8 cellular contexts compared by ENCODE assay signal in the genomic region with DNA sequence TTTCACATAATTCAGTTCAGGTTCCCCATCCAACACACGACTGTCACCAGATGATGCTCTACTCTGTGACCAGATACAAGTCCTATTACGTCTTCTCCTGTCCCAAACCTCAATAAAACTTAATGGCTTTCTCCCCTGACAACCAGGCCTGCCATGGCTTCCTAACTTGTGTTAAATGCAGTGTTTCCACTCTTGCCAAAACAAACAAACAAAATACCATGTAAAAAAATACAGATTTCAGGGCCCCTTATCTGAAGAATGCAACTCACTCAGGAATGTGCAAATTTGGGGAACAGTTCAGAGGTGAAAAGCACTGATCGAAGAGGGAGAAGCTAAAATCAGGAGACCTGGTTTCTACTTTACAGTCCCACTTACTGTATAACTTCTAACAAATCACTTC.
DNase-seq lines count a peak whose midpoint lies in the region; ATAC-seq and TF ChIP-seq lines count a peak whose summit lies in the region.

No MANE protein-coding gene starts in this region.

- no peaks in the 10 kb centered on the region for H3K9me3 Mint-ChIP-seq in central memory CD8-positive, alpha-beta T cell

- H3K4me3 ChIP-seq in AG09309 (ENCODE audit: control insufficient read depth, low read depth, low read length) (peak overlapping the region; percentile 57), KMS-11 (IDR thresholded peaks at IDR 0.05; ENCODE audit: insufficient read depth, low read depth, low read length) (peak overlapping the region; percentile 94), mucosa of stomach (ENCODE audit: low read length) (peak overlapping the region; percentile 83)

- ATAC-seq in central memory CD8-positive, alpha-beta T cell (replicated peaks; ENCODE audit: extremely low read depth, poor library complexity, severe bottlenecking) = no peak
- no peak for ATAC-seq in HG02973 (IDR thresholded peaks at IDR 0.05; ENCODE audit: unreplicated experiment)

- peak overlapping the region; percentile 87 for H3K4me3 Mint-ChIP-seq in central memory CD8-positive, alpha-beta T cell

- TF ChIP-seq CTCF in AG09309 (IDR thresholded peaks at IDR 0.05; ENCODE audit: control insufficient read depth, insufficient read depth, low read depth, low read length, missing control alignments) (no peak), KMS-11 (conservative IDR thresholded peaks at IDR 0.05; ENCODE audit: low read depth, low read length) (no peak)

- H3K79me2 ChIP-seq in KMS-11 (ENCODE audit: insufficient read depth, low read depth) = peaks cover 53% of the 10 kb centered on the region

- H4K20me1 ChIP-seq in KMS-11 (ENCODE audit: insufficient read depth) = no peaks in the 10 kb centered on the region

- peaks cover 28% of the 10 kb centered on the region for H3K4me1 ChIP-seq in KMS-11 (ENCODE audit: low read depth, poor library complexity, severe bottlenecking)
- H3K4me1 ChIP-seq in mucosa of stomach (ENCODE audit: control insufficient read depth, insufficient read depth, low read length) = peaks cover 6% of the 10 kb centered on the region

- no peaks in the 10 kb centered on the region for H3K9me3 ChIP-seq in mucosa of stomach (ENCODE audit: control insufficient read depth, low read length)

- peaks cover 23% of the 10 kb centered on the region for H3K4me1 Mint-ChIP-seq in central memory CD8-positive, alpha-beta T cell

- H3K36me3 ChIP-seq in KMS-11 (ENCODE audit: insufficient read depth) = no peaks in the 10 kb centered on the region
- no peaks in the 10 kb centered on the region for H3K36me3 ChIP-seq in mucosa of stomach (ENCODE audit: control insufficient read depth, insufficient read depth, low read length)

- peaks cover 12% of the 10 kb centered on the region for H3K36me3 Mint-ChIP-seq in central memory CD8-positive, alpha-beta T cell (ENCODE audit: insufficient read depth)

- H3K27me3 Mint-ChIP-seq in central memory CD8-positive, alpha-beta T cell = no peaks in the 10 kb centered on the region

- DNase-seq in AG09309 (ENCODE audit: low read depth) (no peak), NCI-H2227 (lab: John Stamatoyannopoulos, UW; ENCODE audit: unreplicated experiment) (no peak), KG1 (lab: John Stamatoyannopoulos, UW) (no peak)
- DNase-seq in central memory CD8-positive, alpha-beta T cell (ENCODE audit: low spot score in 2 of 2) = no peak
- no peak for DNase-seq in effector CD4-positive, alpha-beta T cell

- no peaks in the 10 kb centered on the region for H3K27me3 ChIP-seq in KMS-11 (ENCODE audit: insufficient read depth, low read depth)
- no peaks in the 10 kb centered on the region for H3K27me3 ChIP-seq in mucosa of stomach (ENCODE audit: control insufficient read depth, insufficient read depth, low read length)

- H3K27ac ChIP-seq in KMS-11 = peak overlapping the region; percentile 83; the same call in 1 of the 2 replicates

- peak overlapping the region; percentile 74 for H3K4me2 ChIP-seq in KMS-11

- H3K9ac ChIP-seq in KMS-11 = peak overlapping the region; percentile 68
- H3K9ac ChIP-seq in mucosa of stomach (ENCODE audit: low read length) = peak overlapping the region; percentile 91

- peak overlapping the region; percentile 95 for H3K27ac Mint-ChIP-seq in central memory CD8-positive, alpha-beta T cell (ENCODE audit: low read depth)

- peak overlapping the region; percentile 86 for H2AFZ ChIP-seq in KMS-11 (ENCODE audit: low read depth)
